Comparison of ENCODE assay signal across 8 cellular contexts in the genomic region with DNA sequence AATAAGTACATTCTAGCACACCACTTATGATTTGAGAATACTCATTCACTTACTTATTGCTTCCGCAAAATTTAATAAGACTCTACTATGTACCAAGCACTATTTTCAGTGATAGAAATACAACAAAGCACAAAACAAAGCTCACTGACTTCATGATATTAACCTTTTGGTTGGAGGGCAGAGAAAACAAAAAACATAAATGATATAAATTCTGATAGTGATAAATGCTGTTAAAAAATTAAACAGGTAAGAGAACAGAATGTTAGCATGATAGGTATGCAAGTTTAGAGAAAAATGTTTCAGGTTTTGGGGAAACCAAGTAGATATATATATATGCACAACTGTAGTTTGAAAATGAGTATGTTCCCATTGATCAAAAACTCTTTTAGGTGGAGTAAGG. TPM values are rescaled to one million over a fixed set of nuclear protein-coding genes. Genes with fewer than 3 reads are reported as not detected.
DNase-seq lines count a peak whose midpoint lies in the region; ATAC-seq and TF ChIP-seq lines count a peak whose summit lies in the region.

No MANE protein-coding gene starts in this region.

- no peak overlapping the region; the same call in 1 of the 2 replicates for H3K27ac Mint-ChIP-seq in WTC11
- no peak overlapping the region for H3K27ac Mint-ChIP-seq in stimulated activated naive B cell treated with anti-CD40 and anti-IgM and Interleukin-4, amounts not matched to agents 10 μg/mL and 1 μg/mL and 100 μg/mL, for 72 hours

- CTCF ChIA-PET in WTC11 (lab: Charles Lee): no interaction called here

- no peaks in the 10 kb centered on the region for H3K27me3 Mint-ChIP-seq in activated T-cell treated with anti-CD3 and anti-CD28 coated beads, Interleukin-2, amount 50 U/mL, for 4 hours (ENCODE audit: low read depth)
- H3K27me3 Mint-ChIP-seq in WTC11 (ENCODE audit: low read depth): no peaks in the 10 kb centered on the region
- no peaks in the 10 kb centered on the region for H3K27me3 Mint-ChIP-seq in stimulated activated naive B cell treated with anti-CD40 and anti-IgM and Interleukin-4, amounts not matched to agents 10 μg/mL and 1 μg/mL and 100 μg/mL, for 72 hours

- H3K4me1 Mint-ChIP-seq in activated T-cell treated with anti-CD3 and anti-CD28 coated beads, Interleukin-2, amount 50 U/mL, for 4 hours (ENCODE audit: low read depth): peaks cover 55% of the 10 kb centered on the region
- peaks cover 14% of the 10 kb centered on the region for H3K4me1 Mint-ChIP-seq in WTC11
- peaks cover 23 to 58% of the 10 kb centered on the region in 2 donors for H3K4me1 Mint-ChIP-seq in stimulated activated naive B cell treated with anti-CD40 and anti-IgM and Interleukin-4, amounts not matched to agents 10 μg/mL and 1 μg/mL and 100 μg/mL, for 72 hours

- peak overlapping the region; percentile 100 for H3K4me3 Mint-ChIP-seq in activated T-cell treated with anti-CD3 and anti-CD28 coated beads, Interleukin-2, amount 50 U/mL, for 4 hours
- peak overlapping the region; percentile 100 for H3K4me3 Mint-ChIP-seq in WTC11
- peak overlapping the region; percentile 96 for H3K4me3 Mint-ChIP-seq in stimulated activated naive B cell treated with anti-CD40 and anti-IgM and Interleukin-4, amounts not matched to agents 10 μg/mL and 1 μg/mL and 100 μg/mL, for 72 hours

- no peak for DNase-seq in activated T-cell treated with anti-CD3 and anti-CD28 coated beads, Interleukin-2, amount 50 U/mL, for 4 hours
- DNase-seq in activated T-cell treated with anti-CD3 and anti-CD28 coated beads, Interleukin-2, amount 50 U/mL, for 48 hours: no peak
- no peak for DNase-seq in WTC11 (ENCODE audit: low spot score)
- DNase-seq in foreskin fibroblast: no peak
- no peak for DNase-seq in stimulated activated naive B cell treated with anti-CD40 and anti-IgM and Interleukin-4, amounts not matched to agents 10 μg/mL and 1 μg/mL and 100 μg/mL, for 72 hours
- no peak for DNase-seq in KG1 (lab: John Stamatoyannopoulos, UW)
- no peak for DNase-seq in activated effector memory CD4-positive, alpha-beta T cell treated with anti-CD3 and anti-CD28 coated beads, Interleukin-2, amount 50 U/mL, for 16 hours

- peaks cover 11% of the 10 kb centered on the region for H3K36me3 Mint-ChIP-seq in activated T-cell treated with anti-CD3 and anti-CD28 coated beads, Interleukin-2, amount 50 U/mL, for 4 hours (ENCODE audit: insufficient read depth)
- no peaks in the 10 kb centered on the region; the same call in 1 of the 2 replicates for H3K36me3 Mint-ChIP-seq in WTC11
- peaks cover 11 to 12% of the 10 kb centered on the region in 2 donors for H3K36me3 Mint-ChIP-seq in stimulated activated naive B cell treated with anti-CD40 and anti-IgM and Interleukin-4, amounts not matched to agents 10 μg/mL and 1 μg/mL and 100 μg/mL, for 72 hours

- no peak for ATAC-seq in activated T-cell treated with anti-CD3 and anti-CD28 coated beads, Interleukin-2, amount 50 U/mL, for 4 hours
- ATAC-seq in WTC11: no peak
- ATAC-seq in stimulated activated naive B cell treated with anti-CD40 and anti-IgM and Interleukin-4, amounts not matched to agents 10 μg/mL and 1 μg/mL and 100 μg/mL, for 72 hours (replicated peaks): no peak
- ATAC-seq in HG03354 (IDR thresholded peaks at IDR 0.05; ENCODE audit: poor library complexity, severe bottlenecking, unreplicated experiment): no peak

- TF ChIP-seq CTCF in WTC11 (IDR thresholded peaks at IDR 0.05) (no peak), foreskin fibroblast (IDR thresholded peaks at IDR 0.05; ENCODE audit: low read depth, low read length) (no peak)

- H3K9me3 Mint-ChIP-seq in activated T-cell treated with anti-CD3 and anti-CD28 coated beads, Interleukin-2, amount 50 U/mL, for 4 hours: no peaks in the 10 kb centered on the region
- H3K9me3 Mint-ChIP-seq in WTC11: no peaks in the 10 kb centered on the region
- no peaks in the 10 kb centered on the region for H3K9me3 Mint-ChIP-seq in stimulated activated naive B cell treated with anti-CD40 and anti-IgM and Interleukin-4, amounts not matched to agents 10 μg/mL and 1 μg/mL and 100 μg/mL, for 72 hours

- peak overlapping the region; percentile 90 to 93 for H3K4me3 ChIP-seq in foreskin fibroblast (ENCODE audit: low read depth in 1 of 2, low read length in 2 of 2)

- POLR2A ChIA-PET in WTC11 (lab: Charles Lee): interaction anchor here (1.2 to 3.4 kb wide), 2 partner anchors 17 to 207 kb away, joined by 3 to 19 read pairs; a partner anchor contains a TSS

TF ChIP-seq in WTC11, 78 proteins besides CTCF, POLR2A, EP300 and RAD21:
- TF ChIP-seq ESRRA (CRISPR knock-in tag; IDR thresholded peaks at IDR 0.05; ENCODE audit: borderline replicate concordance): no peak
- TF ChIP-seq NFATC4 (CRISPR knock-in tag; IDR thresholded peaks at IDR 0.05): no peak
- no peak for TF ChIP-seq ZNF416 (CRISPR knock-in tag; IDR thresholded peaks at IDR 0.05)
- TF ChIP-seq RORB (CRISPR knock-in tag; IDR thresholded peaks at IDR 0.05): no peak
- no peak for TF ChIP-seq ZNF423 (CRISPR knock-in tag; IDR thresholded peaks at IDR 0.05)
- no peak for TF ChIP-seq TCF7 (CRISPR knock-in tag; IDR thresholded peaks at IDR 0.05; ENCODE audit: low read depth)
- TF ChIP-seq, protein P1, sequence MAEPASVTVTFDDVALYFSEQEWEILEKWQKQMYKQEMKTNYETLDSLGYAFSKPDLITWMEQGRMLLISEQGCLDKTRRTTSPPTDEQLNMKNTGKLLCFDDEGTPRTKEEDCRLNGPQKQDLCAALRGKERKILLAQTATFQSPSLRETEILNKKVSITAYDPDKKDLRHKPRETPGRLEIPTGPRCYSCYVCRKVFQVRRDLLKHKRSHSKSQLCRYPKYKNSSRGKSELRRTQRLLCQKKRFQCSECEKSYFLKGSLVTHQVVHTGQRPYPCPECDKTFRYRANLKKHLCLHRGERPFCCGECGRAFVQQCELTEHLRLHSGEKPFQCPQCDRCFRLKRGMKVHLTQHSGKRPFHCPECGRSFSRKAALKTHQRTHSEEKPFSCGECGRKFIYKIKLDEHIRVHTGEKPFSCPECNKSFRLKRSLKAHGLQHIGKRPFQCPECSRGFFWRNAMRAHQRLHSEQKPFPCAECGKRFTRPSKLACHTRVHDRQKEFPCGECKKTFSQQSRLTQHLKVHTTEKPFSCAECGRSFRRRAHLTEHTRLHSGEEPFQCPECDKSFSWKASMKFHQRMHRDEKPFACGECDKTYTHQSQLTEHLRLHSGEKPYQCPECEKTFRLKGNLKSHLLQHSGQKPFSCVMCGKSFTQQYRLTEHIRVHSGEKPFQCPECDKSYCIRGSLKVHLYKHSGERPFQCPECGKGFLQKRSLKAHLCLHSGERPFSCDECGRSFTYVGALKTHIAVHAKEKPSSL (CRISPR knock-in tag; conservative IDR thresholded peaks at IDR 0.05): no peak
- TF ChIP-seq ATF1 (CRISPR knock-in tag; IDR thresholded peaks at IDR 0.05): no peak
- TF ChIP-seq ZNF671 (CRISPR knock-in tag; IDR thresholded peaks at IDR 0.05): no peak
- TF ChIP-seq IRF2 (CRISPR knock-in tag; IDR thresholded peaks at IDR 0.05; ENCODE audit: borderline replicate concordance, low read depth): no peak
- TF ChIP-seq NFYB (CRISPR knock-in tag; conservative IDR thresholded peaks at IDR 0.05; ENCODE audit: low read depth): no peak
- TF ChIP-seq, protein P2, sequence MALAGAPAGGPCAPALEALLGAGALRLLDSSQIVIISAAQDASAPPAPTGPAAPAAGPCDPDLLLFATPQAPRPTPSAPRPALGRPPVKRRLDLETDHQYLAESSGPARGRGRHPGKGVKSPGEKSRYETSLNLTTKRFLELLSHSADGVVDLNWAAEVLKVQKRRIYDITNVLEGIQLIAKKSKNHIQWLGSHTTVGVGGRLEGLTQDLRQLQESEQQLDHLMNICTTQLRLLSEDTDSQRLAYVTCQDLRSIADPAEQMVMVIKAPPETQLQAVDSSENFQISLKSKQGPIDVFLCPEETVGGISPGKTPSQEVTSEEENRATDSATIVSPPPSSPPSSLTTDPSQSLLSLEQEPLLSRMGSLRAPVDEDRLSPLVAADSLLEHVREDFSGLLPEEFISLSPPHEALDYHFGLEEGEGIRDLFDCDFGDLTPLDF (CRISPR knock-in tag; IDR thresholded peaks at IDR 0.05): no peak

RNA-seq across cellular contexts. Expression of a gene that starts 1.2 kb away (rescaled TPM):
- 10 to 100 TPM; 16.5 to 19.2 (median 16.9) TPM for total RNA-seq in activated T-cell treated with anti-CD3 and anti-CD28 coated beads, Interleukin-2, amount 50 U/mL, for 4 hours
- total RNA-seq in WTC11 (2021): 26.7 to 31.5 TPM (median 31.0 TPM) in 3 replicates

RNA-seq across cellular contexts. Expression of a gene that starts 17.0 kb away (rescaled TPM):
- 100 to 1,000 TPM; 147 to 157 (median 156) TPM for total RNA-seq in activated T-cell treated with anti-CD3 and anti-CD28 coated beads, Interleukin-2, amount 50 U/mL, for 4 hours
- total RNA-seq in WTC11 (2021): 170 to 193 TPM (median 171 TPM) in 3 replicates
